In genomic region chr10:43596546-43596945, GRCh38 we compare ENCODE assay signal across 1 cellular context.
TF ChIP-seq lines count a peak whose summit lies in the region.

No MANE protein-coding gene starts in this region.

TF ChIP-seq in HepG2, 621 proteins besides CTCF, POLR2A, EP300 and RAD21:
- TF ChIP-seq GTF3A (CRISPR knock-in tag; conservative IDR thresholded peaks at IDR 0.05) (no peak), ZNF20 (CRISPR knock-in tag; IDR thresholded peaks at IDR 0.05) (no peak), ZNF607 (CRISPR knock-in tag; IDR thresholded peaks at IDR 0.05; ENCODE audit: borderline replicate concordance) (no peak), PAXIP1 (CRISPR knock-in tag; conservative IDR thresholded peaks at IDR 0.05) (0 out of 2 replicates have a peak, but pooled peaks have one; percentile 7), MAFK (conservative IDR thresholded peaks at IDR 0.05 in 1 of 2, IDR thresholded peaks at IDR 0.05 in 1 of 2; ENCODE audit: low read length in 2 of 2) (peak; percentile 97 to 98), MAFF (IDR thresholded peaks at IDR 0.05; ENCODE audit: low read depth, low read length) (peak; percentile 96), ZNF451 (CRISPR knock-in tag; IDR thresholded peaks at IDR 0.05) (no peak), ZNF335 (CRISPR knock-in tag; IDR thresholded peaks at IDR 0.05) (no peak), ZNF776 (CRISPR knock-in tag; IDR thresholded peaks at IDR 0.05) (no peak), RFXAP (CRISPR knock-in tag; IDR thresholded peaks at IDR 0.05; ENCODE audit: borderline replicate concordance) (no peak), TP53 (CRISPR knock-in tag; conservative IDR thresholded peaks at IDR 0.05) (no peak)
